20 cellular contexts compared by ENCODE assay signal in genomic region chr11:13102865-13103539, GRCh38.
"Had no signal": no experiment of that assay in that cellular context is flagged by ENCODE, and none has a peak within 500 bp of the region (broad histone marks: within the 10 kb centered on the region; RNA-seq: fewer than 3 reads in every experiment).

No MANE protein-coding gene starts in this region.

- H3K4me3 ChIP-seq: esophagus muscularis mucosa, mucosa of descending colon, smooth muscle cell, testis, upper lobe of left lung had no signal

- H3K4me2 ChIP-seq: smooth muscle cell had no signal

- H3K79me2 ChIP-seq: parathyroid adenoma had no signal

- H3K4me3 Mint-ChIP-seq: activated naive CD4-positive, alpha-beta T cell treated with anti-CD3 and anti-CD28 coated beads for 36 hours; activated naive CD8-positive, alpha-beta T cell treated with anti-CD3 and anti-CD28 coated beads, Interleukin-2, amount 50 U/mL, for 24 hours; activated T-cell treated with anti-CD3 and anti-CD28 coated beads, Interleukin-2, amount 50 U/mL, for 4 hours; memory B cell; naive B cell; stimulated activated memory B cell treated with anti-CD40 and anti-IgM and Interleukin-4, amounts not matched to agents 10 μg/mL and 1 μg/mL and 100 μg/mL, for 72 hours had no signal

- H2AFZ ChIP-seq: parathyroid adenoma had no signal

- H3K27ac ChIP-seq: esophagus muscularis mucosa, neutrophil, parathyroid adenoma, testis, upper lobe of left lung had no signal

- H3K9ac ChIP-seq: parathyroid adenoma had no signal

- H3K36me3 Mint-ChIP-seq: memory B cell; naive B cell; stimulated activated memory B cell treated with anti-CD40 and anti-IgM and Interleukin-4, amounts not matched to agents 10 μg/mL and 1 μg/mL and 100 μg/mL, for 72 hours had no signal

- DNase-seq: activated CD4-positive, alpha-beta T cell treated with anti-CD3 and anti-CD28 coated beads, Interleukin-2, amount 50 U/mL, for 1 hour; activated CD8-positive, alpha-beta memory T cell treated with anti-CD3 and anti-CD28 coated beads, Interleukin-2, amount 50 U/mL, for 4 hours; activated naive CD4-positive, alpha-beta T cell treated with anti-CD3 and anti-CD28 coated beads for 36 hours; activated naive CD8-positive, alpha-beta T cell treated with anti-CD3 and anti-CD28 coated beads, Interleukin-2, amount 50 U/mL, for 24 hours; activated T-cell treated with anti-CD3 and anti-CD28 coated beads, Interleukin-2, amount 50 U/mL, for 4 hours; aorta; effector CD4-positive, alpha-beta T cell; left ventricle myocardium superior; mucosa of descending colon; naive B cell; stimulated activated CD4-positive, alpha-beta T cell treated with anti-CD3 and anti-CD28 coated beads, Interleukin-4, amount 100 ng/mL, for 24 hours; T1000; testis; upper lobe of left lung had no signal

- H3K36me3 ChIP-seq: esophagus muscularis mucosa, neutrophil, upper lobe of left lung had no signal

- H3K4me1 ChIP-seq: esophagus muscularis mucosa, testis had no signal

- H3K4me1 Mint-ChIP-seq: activated naive CD8-positive, alpha-beta T cell treated with anti-CD3 and anti-CD28 coated beads, Interleukin-2, amount 50 U/mL, for 24 hours; memory B cell; naive B cell; stimulated activated memory B cell treated with anti-CD40 and anti-IgM and Interleukin-4, amounts not matched to agents 10 μg/mL and 1 μg/mL and 100 μg/mL, for 72 hours had no signal

- H3K27ac Mint-ChIP-seq: activated naive CD4-positive, alpha-beta T cell treated with anti-CD3 and anti-CD28 coated beads for 36 hours; activated naive CD8-positive, alpha-beta T cell treated with anti-CD3 and anti-CD28 coated beads, Interleukin-2, amount 50 U/mL, for 24 hours; memory B cell; naive B cell; stimulated activated memory B cell treated with anti-CD40 and anti-IgM and Interleukin-4, amounts not matched to agents 10 μg/mL and 1 μg/mL and 100 μg/mL, for 72 hours had no signal

- H3K9me3 ChIP-seq: esophagus muscularis mucosa, mucosa of descending colon, neutrophil, testis, upper lobe of left lung had no signal

- H3K27me3 ChIP-seq: esophagus muscularis mucosa, testis, upper lobe of left lung had no signal

- H3K9me3 Mint-ChIP-seq: activated naive CD4-positive, alpha-beta T cell treated with anti-CD3 and anti-CD28 coated beads for 36 hours; activated T-cell treated with anti-CD3 and anti-CD28 coated beads, Interleukin-2, amount 50 U/mL, for 4 hours had no signal
